In the genomic region with DNA sequence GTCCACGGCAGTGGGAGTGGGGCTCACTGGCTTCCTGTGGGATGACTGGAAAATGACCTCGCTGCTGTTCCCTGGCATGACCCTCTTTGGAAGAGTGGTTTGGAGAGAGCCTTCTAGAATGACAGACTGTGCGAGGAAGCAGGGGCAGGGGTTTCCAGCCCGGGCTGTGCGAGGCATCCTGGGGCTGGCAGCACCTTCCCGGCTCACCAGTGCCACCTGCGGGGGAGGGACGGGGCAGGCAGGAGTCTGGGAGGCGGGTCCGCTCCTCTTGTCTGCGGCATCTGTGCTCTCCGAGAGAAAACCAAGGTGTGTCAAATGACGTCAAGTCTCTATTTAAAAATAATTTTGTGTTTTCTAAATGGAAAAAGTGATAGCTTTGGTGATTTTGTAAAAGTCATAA, we compare ENCODE assay signal across 8 cellular contexts. TPM values are rescaled to one million over a fixed set of nuclear protein-coding genes. Genes with fewer than 3 reads are reported as not detected.
A peak's percentile ranks its signal among the peaks of the same experiment; 100 is the strongest.
DNase-seq lines count a peak whose midpoint lies in the region; ATAC-seq and TF ChIP-seq lines count a peak whose summit lies in the region.

No MANE protein-coding gene starts in this region.

- DNase-seq in COR-L47 (lab: John Stamatoyannopoulos, UW) (peak; percentile 84), T-helper 22 cell (ENCODE audit: low read depth) (peak; percentile 72), astrocyte of the hippocampus (ENCODE audit: low read depth, low spot score) (peak; percentile 68), right lobe of liver (peak; percentile 69 to 75 (median 69)), A172 (ENCODE audit: low spot score) (no peak)
- peak; percentile 76 to 85 for DNase-seq in stimulated activated CD8-positive, alpha-beta memory T cell treated with anti-CD3 and anti-CD28 coated beads, Interleukin-7, amount 100 ng/mL, for 48 hours (ENCODE audit: extremely low read depth in 1 of 2, low read depth in 1 of 2)

- no peak overlapping the region for H3K4me3 ChIP-seq in right lobe of liver

- H3K36me3 ChIP-seq in right lobe of liver: no peaks in the 10 kb centered on the region

- intact Hi-C loops in right lobe of liver (cut with DNase I): loop anchor here in 1 of 2 donors (10.0 kb wide), 1 partner anchor 168 kb away; no protein-coding TSS in a partner anchor

- H3K4me1 ChIP-seq in right lobe of liver: peaks cover 0 to 8% (median 0%) of the 10 kb centered on the region in 4 donors

- no peaks in the 10 kb centered on the region for H3K9me3 ChIP-seq in right lobe of liver

- ATAC-seq in right lobe of liver (peak; percentile 74 to 87 (median 76)), GM19023 (IDR thresholded peaks at IDR 0.05; ENCODE audit: unreplicated experiment) (no peak)

- TF ChIP-seq POLR2A in right lobe of liver (IDR thresholded peaks at IDR 0.05): no peak

- no peak for TF ChIP-seq EP300 in Ishikawa (IDR thresholded peaks at IDR 0.05; ENCODE audit: borderline replicate concordance)

- TF ChIP-seq CTCF in right lobe of liver (IDR thresholded peaks at IDR 0.05): peak; percentile 53 to 61 (median 56)

- no peaks in the 10 kb centered on the region for H3K27me3 ChIP-seq in right lobe of liver

- H3K27ac ChIP-seq in right lobe of liver: no peak overlapping the region

- peak; percentile 66 for TF ChIP-seq RAD21 in Ishikawa (IDR thresholded peaks at IDR 0.05; ENCODE audit: low read depth)

- WGBS in right lobe of liver (ENCODE audit: insufficient coverage, low coverage, low lambda C conversion rate, missing lambda C conversion rate): 57% methylated on average over 11 of the region's 13 CpGs

TF ChIP-seq in Ishikawa, 13 proteins besides CTCF, POLR2A, EP300 and RAD21:
- TF ChIP-seq CEBPB (IDR thresholded peaks at IDR 0.05) (no peak), TEAD4 (IDR thresholded peaks at IDR 0.05) (no peak), FOXM1 (IDR thresholded peaks at IDR 0.05; ENCODE audit: borderline replicate concordance, low read depth) (no peak), EGR1 (IDR thresholded peaks at IDR 0.05) (no peak), TCF12 (IDR thresholded peaks at IDR 0.05; ENCODE audit: low read depth) (no peak), ZBTB7A (IDR thresholded peaks at IDR 0.05; ENCODE audit: low read depth) (no peak), NFIC (IDR thresholded peaks at IDR 0.05) (no peak), CREB1 (IDR thresholded peaks at IDR 0.05; ENCODE audit: low read depth) (no peak), YY1 (IDR thresholded peaks at IDR 0.05; ENCODE audit: low read depth) (no peak), TAF1 (IDR thresholded peaks at IDR 0.05; ENCODE audit: low read depth) (no peak)
- TF ChIP-seq, protein P1, sequence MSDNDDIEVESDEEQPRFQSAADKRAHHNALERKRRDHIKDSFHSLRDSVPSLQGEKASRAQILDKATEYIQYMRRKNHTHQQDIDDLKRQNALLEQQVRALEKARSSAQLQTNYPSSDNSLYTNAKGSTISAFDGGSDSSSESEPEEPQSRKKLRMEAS (IDR thresholded peaks at IDR 0.05): no peak
- TF ChIP-seq, protein P2, sequence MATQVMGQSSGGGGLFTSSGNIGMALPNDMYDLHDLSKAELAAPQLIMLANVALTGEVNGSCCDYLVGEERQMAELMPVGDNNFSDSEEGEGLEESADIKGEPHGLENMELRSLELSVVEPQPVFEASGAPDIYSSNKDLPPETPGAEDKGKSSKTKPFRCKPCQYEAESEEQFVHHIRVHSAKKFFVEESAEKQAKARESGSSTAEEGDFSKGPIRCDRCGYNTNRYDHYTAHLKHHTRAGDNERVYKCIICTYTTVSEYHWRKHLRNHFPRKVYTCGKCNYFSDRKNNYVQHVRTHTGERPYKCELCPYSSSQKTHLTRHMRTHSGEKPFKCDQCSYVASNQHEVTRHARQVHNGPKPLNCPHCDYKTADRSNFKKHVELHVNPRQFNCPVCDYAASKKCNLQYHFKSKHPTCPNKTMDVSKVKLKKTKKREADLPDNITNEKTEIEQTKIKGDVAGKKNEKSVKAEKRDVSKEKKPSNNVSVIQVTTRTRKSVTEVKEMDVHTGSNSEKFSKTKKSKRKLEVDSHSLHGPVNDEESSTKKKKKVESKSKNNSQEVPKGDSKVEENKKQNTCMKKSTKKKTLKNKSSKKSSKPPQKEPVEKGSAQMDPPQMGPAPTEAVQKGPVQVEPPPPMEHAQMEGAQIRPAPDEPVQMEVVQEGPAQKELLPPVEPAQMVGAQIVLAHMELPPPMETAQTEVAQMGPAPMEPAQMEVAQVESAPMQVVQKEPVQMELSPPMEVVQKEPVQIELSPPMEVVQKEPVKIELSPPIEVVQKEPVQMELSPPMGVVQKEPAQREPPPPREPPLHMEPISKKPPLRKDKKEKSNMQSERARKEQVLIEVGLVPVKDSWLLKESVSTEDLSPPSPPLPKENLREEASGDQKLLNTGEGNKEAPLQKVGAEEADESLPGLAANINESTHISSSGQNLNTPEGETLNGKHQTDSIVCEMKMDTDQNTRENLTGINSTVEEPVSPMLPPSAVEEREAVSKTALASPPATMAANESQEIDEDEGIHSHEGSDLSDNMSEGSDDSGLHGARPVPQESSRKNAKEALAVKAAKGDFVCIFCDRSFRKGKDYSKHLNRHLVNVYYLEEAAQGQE (IDR thresholded peaks at IDR 0.05; ENCODE audit: low read depth): no peak
- TF ChIP-seq, protein P3, sequence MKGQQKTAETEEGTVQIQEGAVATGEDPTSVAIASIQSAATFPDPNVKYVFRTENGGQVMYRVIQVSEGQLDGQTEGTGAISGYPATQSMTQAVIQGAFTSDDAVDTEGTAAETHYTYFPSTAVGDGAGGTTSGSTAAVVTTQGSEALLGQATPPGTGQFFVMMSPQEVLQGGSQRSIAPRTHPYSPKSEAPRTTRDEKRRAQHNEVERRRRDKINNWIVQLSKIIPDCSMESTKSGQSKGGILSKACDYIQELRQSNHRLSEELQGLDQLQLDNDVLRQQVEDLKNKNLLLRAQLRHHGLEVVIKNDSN (IDR thresholded peaks at IDR 0.05): no peak
TF ChIP-seq in Ishikawa: peak in this region for 0.

RNA-seq across cellular contexts. Expression of a gene that starts 7.8 kb away (rescaled TPM):
- 10 to 100 TPM; 59.1 to 87.7 (median 73.0) TPM for total RNA-seq in right lobe of liver
- total RNA-seq in A172 (2014; rRNA removed; shearing (Covaris generic)): 63.3 and 66.2 TPM in 2 replicates

RNA-seq across cellular contexts. Expression of a gene that starts 32.6 kb away (rescaled TPM):
- total RNA-seq in right lobe of liver: 1 to 10 TPM; 5.8 to 9.8 (median 6.5) TPM
- total RNA-seq in A172 (2014; rRNA removed; shearing (Covaris generic)): 6.4 and 6.9 TPM in 2 replicates

RNA-seq across cellular contexts. Expression of a gene that starts 32.7 kb away (rescaled TPM):
- total RNA-seq in right lobe of liver: 10 to 100 TPM in 5 of 6 experiments, 1 to 10 TPM in 1; 9.7 to 23.5 (median 15.7) TPM
- total RNA-seq in A172 (2014; rRNA removed; shearing (Covaris generic)): 13.9 and 16.5 TPM in 2 replicates
